8 cellular contexts compared by ENCODE assay signal in genomic region chr2:73290049-73290839, GRCh38. TPM values are rescaled to one million over a fixed set of nuclear protein-coding genes. Genes with fewer than 3 reads are reported as not detected.
DNase-seq lines count a peak whose midpoint lies in the region; ATAC-seq and TF ChIP-seq lines count a peak whose summit lies in the region.

No MANE protein-coding gene starts in this region.

- H3K27me3 Mint-ChIP-seq in progenitor cell of endocrine pancreas, result peaks cover 94% of the 10 kb centered on the region

- no peaks in the 10 kb centered on the region for H3K36me3 Mint-ChIP-seq in progenitor cell of endocrine pancreas (ENCODE audit: insufficient read depth)

- H3K4me1 Mint-ChIP-seq in progenitor cell of endocrine pancreas (ENCODE audit: low read depth), result peaks cover 3% of the 10 kb centered on the region

- TF ChIP-seq CTCF in GM12864 (IDR thresholded peaks at IDR 0.05; ENCODE audit: low read depth, low read length, missing control alignments) (peak; percentile 85), VCaP (conservative IDR thresholded peaks at IDR 0.05) (peak; percentile 87), epithelial cell of proximal tubule (conservative IDR thresholded peaks at IDR 0.05; ENCODE audit: low read depth, low read length) (peak; percentile 94), progenitor cell of endocrine pancreas (IDR thresholded peaks at IDR 0.05; ENCODE audit: unreplicated experiment) (peak; percentile 64)

- ATAC-seq in activated CD4-positive, CD25-positive, alpha-beta regulatory T cell treated with anti-CD3 and anti-CD28 coated beads, Interleukin-2, amount 50 U/mL, for 24 hours, result no peak

- H3K4me3 Mint-ChIP-seq in progenitor cell of endocrine pancreas (ENCODE audit: low read depth), result no peak overlapping the region

- H3K27ac ChIP-seq in VCaP, result no peak overlapping the region

- DNase-seq in AG08396 (ENCODE audit: low spot score) (peak; percentile 57), GM12864 (ENCODE audit: low read depth) (no peak), NCI-H2081 (lab: John Stamatoyannopoulos, UW) (peak; percentile 67 to 83), epithelial cell of proximal tubule (ENCODE audit: low read depth) (no peak), progenitor cell of endocrine pancreas (ENCODE audit: low spot score, unreplicated experiment) (no peak), occipital lobe (lab: John Stamatoyannopoulos, UW) (no peak)

- no peak overlapping the region for H3K4me3 ChIP-seq in GM12864 (ENCODE audit: low read depth, low read length)
- H3K4me3 ChIP-seq in epithelial cell of proximal tubule (ENCODE audit: low read depth, low read length), result no peak overlapping the region

- H3K9me3 Mint-ChIP-seq in progenitor cell of endocrine pancreas (ENCODE audit: low read depth), result no peaks in the 10 kb centered on the region

- no peak overlapping the region for H3K27ac Mint-ChIP-seq in progenitor cell of endocrine pancreas

RNA-seq across cellular contexts. Expression of gene EGR4, which starts 3.1 kb away (rescaled TPM):
- 0.07 TPM in 1 of 2 replicates, not detected in the other for total RNA-seq in epithelial cell of proximal tubule
- 0.12 TPM in 1 of 2 replicates, not detected in the other for total RNA-seq in progenitor cell of endocrine pancreas
- not detected for total RNA-seq in occipital lobe

RNA-seq across cellular contexts. Expression of gene FBXO41, which starts 6.0 kb away (rescaled TPM):
- total RNA-seq in epithelial cell of proximal tubule (2.4 and 4.5 TPM in 2 replicates), progenitor cell of endocrine pancreas (7.1 and 7.4 TPM in 2 replicates), occipital lobe (27.0 TPM)

RNA-seq across cellular contexts. Expression of gene CCT7, which starts 56.1 kb away (rescaled TPM):
- total RNA-seq in epithelial cell of proximal tubule, result 393 and 559 TPM in 2 replicates
- 249 and 256 TPM in 2 replicates for total RNA-seq in progenitor cell of endocrine pancreas
- total RNA-seq in occipital lobe, result 164 TPM

RNA-seq across cellular contexts. Expression of gene PRADC1, which starts 57.2 kb away (rescaled TPM):
- total RNA-seq in epithelial cell of proximal tubule, result 5.0 and 22.3 TPM in 2 replicates
- 9.8 and 10.2 TPM in 2 replicates for total RNA-seq in progenitor cell of endocrine pancreas
- total RNA-seq in occipital lobe, result 5.9 TPM

Comparison
In these comparisons a context has a peak if more than half of its experiments do, and no peak if none do; other contexts are left out.
1. DNase-seq: peak in AG08396 (single experiment) and NCI-H2081 (2 of 2); none in GM12864 (single experiment), epithelial cell of proximal tubule (single experiment), progenitor cell of endocrine pancreas (single experiment) and occipital lobe (single experiment).
2. Peak in every context shown above with its lines, with median percentiles within 50 percentile points of each other: CTCF ChIP-seq.